In genomic region chrX:148961990-148962389, GRCh38 we compare ENCODE assay signal across 9 cellular contexts.
"Had no signal": no experiment of that assay in that cellular context is flagged by ENCODE, and none has a peak within 500 bp of the region (broad histone marks: within the 10 kb centered on the region; RNA-seq: fewer than 3 reads in every experiment).

No MANE protein-coding gene starts in this region.

- H3K4me3 ChIP-seq: GM23248 had no signal

- H3K4me2 ChIP-seq: KMS-11 had no signal

- H2AFZ ChIP-seq: GM23248 had no signal

- FAIRE-seq: H54, HTR-8/SVneo had no signal

- H3K27ac ChIP-seq: GM23248, KMS-11 had no signal

- H3K9ac ChIP-seq: GM23248, KMS-11 had no signal

- DNase-seq: GM23248, GOT3, H9, HCEC 1CT, Karpas-422, KBM-7 had no signal
